ENCODE assay signal across 9 cellular contexts in genomic region chr12:121805171-121805687, GRCh38. TPM values are rescaled to one million over a fixed set of nuclear protein-coding genes. Genes with fewer than 3 reads are reported as not detected.
DNase-seq lines count a peak whose midpoint lies in the region; ATAC-seq and TF ChIP-seq lines count a peak whose summit lies in the region.
"Had no signal": no experiment of that assay in that cellular context is flagged by ENCODE, and none has a peak within 500 bp of the region (broad histone marks: within the 10 kb centered on the region; RNA-seq: fewer than 3 reads in every experiment).

No MANE protein-coding gene starts in this region.

- H3K36me3 ChIP-seq in heart right ventricle, result peaks cover 0 to 40% (median 10%) of the 10 kb centered on the region in 9 donors

- CTCF ChIA-PET in activated CD8-positive, alpha-beta T cell treated with anti-CD3 and anti-CD28 coated beads for 36 hours (lab: Charles Lee), result interaction anchor here (1.0 to 13.5 kb wide), 3 partner anchors 9 to 27 kb away, joined by 3 to 698 read pairs (median 3); partner anchors contain the start of genes RHOF and SETD1B

- intact Hi-C loops in heart right ventricle (cut with DNase I), result no loop called here
- intact Hi-C loops in Right ventricle myocardium superior (cut with DNase I), result no loop called here
- intact Hi-C loops in activated CD8-positive, alpha-beta T cell treated with anti-CD3 and anti-CD28 coated beads for 36 hours (cut with micrococcal nuclease), result no loop called here
- intact Hi-C loops in sciatic nerve (cut with DNase I), result no loop called here

- WGBS in heart right ventricle, 2 donors, result 1% methylated on average over 32 of the region's 32 CpGs

- H3K4me1 ChIP-seq in heart right ventricle, result peaks cover 13 to 41% (median 30%) of the 10 kb centered on the region in 9 donors

- peak overlapping the region; percentile 65 to 87 (median 76) for H3K4me3 ChIP-seq in heart right ventricle

- H3K9me3 ChIP-seq in heart right ventricle, result no peaks in the 10 kb centered on the region

- H3K4me1 Mint-ChIP-seq in activated CD8-positive, alpha-beta T cell treated with anti-CD3 and anti-CD28 coated beads for 36 hours (ENCODE audit: low read depth), result peaks cover 15% of the 10 kb centered on the region
- peaks cover 13% of the 10 kb centered on the region for H3K4me1 Mint-ChIP-seq in glutamatergic neuron (ENCODE audit: low read depth, unreplicated experiment)

- POLR2A ChIA-PET in activated CD8-positive, alpha-beta T cell treated with anti-CD3 and anti-CD28 coated beads for 36 hours (lab: Charles Lee), result interaction anchor here (1.0 to 25.9 kb wide), 3 partner anchors 18 to 113 kb away, joined by 3 to 683 read pairs (median 9); partner anchors contain the start of genes CFAP251, RHOF and TMEM120B

- H3K4me3 Mint-ChIP-seq in activated CD8-positive, alpha-beta T cell treated with anti-CD3 and anti-CD28 coated beads for 36 hours, result peak overlapping the region; percentile 92
- peak overlapping the region; percentile 88 for H3K4me3 Mint-ChIP-seq in glutamatergic neuron (ENCODE audit: unreplicated experiment)

- peak overlapping the region; percentile 97 for H3K27ac Mint-ChIP-seq in activated CD8-positive, alpha-beta T cell treated with anti-CD3 and anti-CD28 coated beads for 36 hours
- peak overlapping the region; percentile 33 for H3K27ac Mint-ChIP-seq in glutamatergic neuron (ENCODE audit: unreplicated experiment)

- TF ChIP-seq CTCF in heart right ventricle (IDR thresholded peaks at IDR 0.05) (no peak), glutamatergic neuron (IDR thresholded peaks at IDR 0.05; ENCODE audit: partially characterized antibody, unreplicated experiment) (no peak)
- TF ChIP-seq CTCF in activated CD8-positive, alpha-beta T cell treated with anti-CD3 and anti-CD28 coated beads for 36 hours (IDR thresholded peaks at IDR 0.05), result no peak

- peak overlapping the region; percentile 90 to 100 (median 100) for H3K27ac ChIP-seq in heart right ventricle

- H3K9me3 Mint-ChIP-seq in activated CD8-positive, alpha-beta T cell treated with anti-CD3 and anti-CD28 coated beads for 36 hours, result no peaks in the 10 kb centered on the region
- peaks cover 29% of the 10 kb centered on the region for H3K9me3 Mint-ChIP-seq in glutamatergic neuron (ENCODE audit: unreplicated experiment)

- H3K27me3 Mint-ChIP-seq in activated CD8-positive, alpha-beta T cell treated with anti-CD3 and anti-CD28 coated beads for 36 hours, result no peaks in the 10 kb centered on the region
- peaks cover 21% of the 10 kb centered on the region for H3K27me3 Mint-ChIP-seq in glutamatergic neuron (ENCODE audit: unreplicated experiment)

- DNase-seq in heart right ventricle (no peak), Right ventricle myocardium superior (no peak), glutamatergic neuron (no peak), sciatic nerve (ENCODE audit: low spot score) (peak; percentile 64), UCSD-AML1 (lab: John Stamatoyannopoulos, UW; ENCODE audit: unreplicated experiment) (no peak), kidney tubule cell (ENCODE audit: low spot score) (no peak), OCI-M2 (lab: John Stamatoyannopoulos, UW; ENCODE audit: unreplicated experiment) (no peak)
- DNase-seq in activated CD8-positive, alpha-beta T cell treated with anti-CD3 and anti-CD28 coated beads for 36 hours, result no peak

- ATAC-seq in heart right ventricle, result no peak
- no peak for ATAC-seq in Right ventricle myocardium superior (ENCODE audit: poor library complexity)
- no peak for ATAC-seq in activated CD8-positive, alpha-beta T cell treated with anti-CD3 and anti-CD28 coated beads for 36 hours
- ATAC-seq in sciatic nerve, result no peak

- H3K27me3 ChIP-seq in heart right ventricle, result no peaks in the 10 kb centered on the region

- H3K36me3 Mint-ChIP-seq in activated CD8-positive, alpha-beta T cell treated with anti-CD3 and anti-CD28 coated beads for 36 hours (ENCODE audit: low read depth), result peaks cover 45% of the 10 kb centered on the region
- H3K36me3 Mint-ChIP-seq in glutamatergic neuron (ENCODE audit: unreplicated experiment), result peaks cover 13% of the 10 kb centered on the region

RNA-seq across cellular contexts. Expression of gene SETD1B, which starts 1.4 kb away (rescaled TPM):
- 10 to 100 TPM; 10.3 to 14.8 (median 11.2) TPM for total RNA-seq in heart right ventricle
- polyA plus RNA-seq in heart right ventricle, result 10 to 100 TPM in 1 of 2 donors, 1 to 10 TPM in 1; 2.8 to 11.9 TPM
- total RNA-seq in Right ventricle myocardium superior, result 8.6 TPM
- total RNA-seq in activated CD8-positive, alpha-beta T cell treated with anti-CD3 and anti-CD28 coated beads for 36 hours, result 10 to 100 TPM; 13.3 TPM
- 35.0 TPM for total RNA-seq in glutamatergic neuron (ENCODE audit: unreplicated experiment)
- total RNA-seq in sciatic nerve, result 26.3 TPM

RNA-seq across cellular contexts. Expression of gene RHOF, which starts 11.7 kb away (rescaled TPM):
- 10 to 100 TPM; 19.8 to 45.6 (median 27.2) TPM for total RNA-seq in heart right ventricle
- polyA plus RNA-seq in heart right ventricle, result 10 to 100 TPM; 16.5 to 16.6 TPM
- total RNA-seq in Right ventricle myocardium superior, result 41.8 TPM
- total RNA-seq in activated CD8-positive, alpha-beta T cell treated with anti-CD3 and anti-CD28 coated beads for 36 hours, result 100 to 1,000 TPM; 108 to 116 TPM
- 31.1 TPM for total RNA-seq in glutamatergic neuron (ENCODE audit: unreplicated experiment)
- total RNA-seq in sciatic nerve, result 12.1 TPM

RNA-seq across cellular contexts. Expression of gene HPD, which starts 53.4 kb away (rescaled TPM):
- total RNA-seq in heart right ventricle (1 to 10 TPM in 6 of 10 donors, under 1 TPM in 4; 0.24 to 3.4 (median 1.2) TPM), Right ventricle myocardium superior (2.7 TPM), glutamatergic neuron (ENCODE audit: unreplicated experiment) (not detected), sciatic nerve (0.40 TPM)
- polyA plus RNA-seq in heart right ventricle, result 1 to 10 TPM; 1.0 to 1.3 TPM
- not detected for total RNA-seq in activated CD8-positive, alpha-beta T cell treated with anti-CD3 and anti-CD28 coated beads for 36 hours
- total RNA-seq: dermis microvascular lymphatic vessel endothelial cell had no signal
